8 cellular contexts compared by ENCODE assay signal in genomic region chr15:30470594-30471365, GRCh38. TPM values are rescaled to one million over a fixed set of nuclear protein-coding genes. Genes with fewer than 3 reads are reported as not detected.
DNase-seq lines count a peak whose midpoint lies in the region; ATAC-seq and TF ChIP-seq lines count a peak whose summit lies in the region.
"Not testable (repeated sequence)": the region's sequence is repeated elsewhere in the genome, so short reads cannot be mapped to it uniquely, and the experiment has no call there.

No MANE protein-coding gene starts in this region.

- not testable (repeated sequence) for H3K27ac Mint-ChIP-seq in activated CD8-positive, alpha-beta T cell treated with anti-CD3 and anti-CD28 coated beads, Interleukin-2, amount 10 ng/mL, durations not matched to agents 7 days and 5 days; chondrocyte (ENCODE audit: unreplicated experiment)

- H3K36me3 Mint-ChIP-seq in activated CD8-positive, alpha-beta T cell treated with anti-CD3 and anti-CD28 coated beads, Interleukin-2, amount 10 ng/mL, durations not matched to agents 7 days and 5 days (ENCODE audit: low read depth); chondrocyte (ENCODE audit: low read depth): not testable (repeated sequence)

- H3K4me3 ChIP-seq in lung; aorta (ENCODE audit: low read length in 2 of 2): not testable (repeated sequence)

- TF ChIP-seq CTCF in chondrocyte (IDR thresholded peaks at IDR 0.05), result peak; percentile 36
- not testable (repeated sequence) for TF ChIP-seq CTCF in lung (IDR thresholded peaks at IDR 0.05; ENCODE audit: control extremely low read depth, extremely low read depth)

- H3K4me1 ChIP-seq in lung (ENCODE audit: control insufficient read depth in 2 of 2, insufficient read depth in 2 of 2, low read length in 2 of 2); aorta (ENCODE audit: control insufficient read depth in 1 of 2, insufficient read depth in 2 of 2, low read length in 2 of 2): not testable (repeated sequence)

- not testable (repeated sequence) for H3K4me3 Mint-ChIP-seq in activated CD8-positive, alpha-beta T cell treated with anti-CD3 and anti-CD28 coated beads, Interleukin-2, amount 10 ng/mL, durations not matched to agents 7 days and 5 days; chondrocyte (ENCODE audit: unreplicated experiment)

- not testable (repeated sequence) for H3K4me1 Mint-ChIP-seq in activated CD8-positive, alpha-beta T cell treated with anti-CD3 and anti-CD28 coated beads, Interleukin-2, amount 10 ng/mL, durations not matched to agents 7 days and 5 days (ENCODE audit: low read depth); chondrocyte (ENCODE audit: low read depth)

- CTCF ChIA-PET in activated CD8-positive, alpha-beta T cell treated with anti-CD3 and anti-CD28 coated beads, Interleukin-2, amount 10 ng/mL, durations not matched to agents 7 days and 5 days (lab: Charles Lee), result not testable (repeated sequence)

- H3K27me3 Mint-ChIP-seq in activated CD8-positive, alpha-beta T cell treated with anti-CD3 and anti-CD28 coated beads, Interleukin-2, amount 10 ng/mL, durations not matched to agents 7 days and 5 days (ENCODE audit: low read depth); chondrocyte (ENCODE audit: low read depth): not testable (repeated sequence)

- H3K9me3 Mint-ChIP-seq in activated CD8-positive, alpha-beta T cell treated with anti-CD3 and anti-CD28 coated beads, Interleukin-2, amount 10 ng/mL, durations not matched to agents 7 days and 5 days (ENCODE audit: insufficient read depth); chondrocyte (ENCODE audit: low read depth): not testable (repeated sequence)

- H3K27me3 ChIP-seq in lung (ENCODE audit: control insufficient read depth, insufficient read depth); aorta (ENCODE audit: control insufficient read depth in 1 of 2, insufficient read depth in 2 of 2, low read length in 1 of 2): not testable (repeated sequence)

- peak; percentile 94 for ATAC-seq in GM18907 (IDR thresholded peaks at IDR 0.05; ENCODE audit: unreplicated experiment)
- ATAC-seq in HG02623 (IDR thresholded peaks at IDR 0.05; ENCODE audit: unreplicated experiment), result peak; percentile 91
- peak; percentile 87 for ATAC-seq in HG03571 (IDR thresholded peaks at IDR 0.05; ENCODE audit: unreplicated experiment)
- peak; percentile 92 for ATAC-seq in activated CD8-positive, alpha-beta T cell treated with anti-CD3 and anti-CD28 coated beads, Interleukin-2, amount 10 ng/mL, durations not matched to agents 7 days and 5 days
- ATAC-seq in lung (ENCODE audit: insufficient read depth, low FRiP score), result peak; percentile 94
- ATAC-seq in aorta (ENCODE audit: low FRiP score), result peak; percentile 100

- intact Hi-C loops in aorta (cut with DNase I), result not testable (repeated sequence)

- not testable (repeated sequence) for H3K9me3 ChIP-seq in lung (ENCODE audit: control insufficient read depth in 2 of 2, insufficient read depth in 1 of 2, low read length in 1 of 2); aorta (ENCODE audit: control insufficient read depth, low read length)

- POLR2A ChIA-PET in activated CD8-positive, alpha-beta T cell treated with anti-CD3 and anti-CD28 coated beads, Interleukin-2, amount 10 ng/mL, durations not matched to agents 7 days and 5 days (lab: Charles Lee), result not testable (repeated sequence)

- peak; percentile 42 for DNase-seq in activated CD8-positive, alpha-beta T cell treated with anti-CD3 and anti-CD28 coated beads, Interleukin-2, amount 10 ng/mL, durations not matched to agents 7 days and 5 days
- DNase-seq in chondrocyte (ENCODE audit: low spot score); lung (ENCODE audit: low spot score): not testable (repeated sequence)
- DNase-seq in stimulated activated CD4-positive, alpha-beta T cell treated with anti-CD3 and anti-CD28 coated beads, Interleukin-2, amount 100 ng/mL, for 4 hours (ENCODE audit: low read depth), result peak; percentile 40
- DNase-seq in aorta, result peak; percentile 68 to 86

- peak overlapping the region in 1 of 2 donors; percentile 66 for H3K27ac ChIP-seq in lung (ENCODE audit: low read depth in 1 of 2, low read length in 1 of 2)
- not testable (repeated sequence) for H3K27ac ChIP-seq in aorta (ENCODE audit: low read depth in 1 of 2, low read length in 2 of 2)

- not testable (repeated sequence) for H3K36me3 ChIP-seq in lung (ENCODE audit: control insufficient read depth in 2 of 2, insufficient read depth in 2 of 2, low read length in 2 of 2); aorta (ENCODE audit: control insufficient read depth in 1 of 2, insufficient read depth in 2 of 2, low read length in 1 of 2)

- 1% methylated on average over 13 to 28 of the region's 89 CpGs for WGBS in lung, 2 donors
- 0% methylated on average over 17 to 41 of the region's 89 CpGs for WGBS in aorta, 2 donors

RNA-seq across cellular contexts. Expression of gene GOLGA8R, which starts 56.7 kb away (rescaled TPM):
- total RNA-seq in activated CD8-positive, alpha-beta T cell treated with anti-CD3 and anti-CD28 coated beads, Interleukin-2, amount 10 ng/mL, durations not matched to agents 7 days and 5 days, result 10 to 100 TPM in 1 of 2 experiments, 1 to 10 TPM in 1; 9.5 to 12.1 TPM
- 3.4 to 8.5 TPM (median 4.4 TPM) in 3 replicates for total RNA-seq in chondrocyte
- 1 to 10 TPM; 3.8 to 9.8 TPM for total RNA-seq in lung
- 1 to 10 TPM in 1 of 2 donors, under 1 TPM in 1; 0.76 to 1.6 TPM for polyA plus RNA-seq in lung
- total RNA-seq in aorta, result 10 to 100 TPM in 1 of 2 donors, 1 to 10 TPM in 1; 6.4 to 16.0 TPM
- 1 to 10 TPM; 2.1 to 6.8 TPM for polyA plus RNA-seq in aorta
